In genomic region chr10:90968448-90969086, GRCh38 we compare ENCODE assay signal across 15 cellular contexts. TPM values are rescaled to one million over a fixed set of nuclear protein-coding genes. Genes with fewer than 3 reads are reported as not detected.
A peak's percentile ranks its signal among the peaks of the same experiment; 100 is the strongest.
DNase-seq lines count a peak whose midpoint lies in the region; ATAC-seq and TF ChIP-seq lines count a peak whose summit lies in the region.
"Had no signal": no experiment of that assay in that cellular context is flagged by ENCODE, and none has a peak within 500 bp of the region (broad histone marks: within the 10 kb centered on the region; RNA-seq: fewer than 3 reads in every experiment).

No MANE protein-coding gene starts in this region.

- H3K27me3 Mint-ChIP-seq in stimulated activated naive CD8-positive, alpha-beta T cell treated with anti-CD3 and anti-CD28 coated beads, Interleukin-15, amount 100 ng/mL, for 72 hours, result peaks cover 7% of the 10 kb centered on the region
- peaks cover 23% of the 10 kb centered on the region for H3K27me3 Mint-ChIP-seq in activated CD4-positive, alpha-beta T cell treated with anti-CD3 and anti-CD28 coated beads, Interleukin-2, amount 10 ng/mL, durations not matched to agents 24 days and 14 days
- H3K27me3 Mint-ChIP-seq: activated B cell treated with CpG ODN at 0.5 μM for 24 hours; dendritic cell treated with granulocyte-macrophage colony-stimulating factor and Interleukin-4, amounts not matched to agents 40 ng/mL and 50 ng/mL, for 4 days had no signal

- H3K4me1 Mint-ChIP-seq in stimulated activated naive CD8-positive, alpha-beta T cell treated with anti-CD3 and anti-CD28 coated beads, Interleukin-15, amount 100 ng/mL, for 72 hours, result no peaks in the 10 kb centered on the region
- no peaks in the 10 kb centered on the region for H3K4me1 Mint-ChIP-seq in activated CD4-positive, alpha-beta T cell treated with anti-CD3 and anti-CD28 coated beads, Interleukin-2, amount 10 ng/mL, durations not matched to agents 24 days and 14 days
- H3K4me1 Mint-ChIP-seq: activated B cell treated with CpG ODN at 0.5 μM for 24 hours; activated T-helper 17 cell treated with anti-CD3 and anti-CD28 coated beads, Interleukin-2, amount 50 U/mL, for 72 hours had no signal

- CTCF ChIA-PET in AG04449 (lab: Yijun Ruan, JAX), result interaction anchor here (0.7 to 4.3 kb wide), 8 partner anchors 8 to 284 kb away, joined by 3 to 35 read pairs (median 4); no protein-coding TSS in a partner anchor

- POLR2A ChIA-PET in AG04449 (lab: Yijun Ruan, JAX), result interaction anchor here (0.6 to 1.6 kb wide), 4 partner anchors 8 to 21 kb away, joined by 3 to 9 read pairs (median 4); no protein-coding TSS in a partner anchor

- ATAC-seq in left colon, result no peak
- no peak for ATAC-seq in stimulated activated naive CD8-positive, alpha-beta T cell treated with anti-CD3 and anti-CD28 coated beads, Interleukin-15, amount 100 ng/mL, for 72 hours
- ATAC-seq: activated T-helper 17 cell treated with anti-CD3 and anti-CD28 coated beads, Interleukin-2, amount 50 U/mL, for 72 hours had no signal

- intact Hi-C loops in left colon (cut with DNase I, micrococcal nuclease), result no loop called here
- intact Hi-C loops in activated CD4-positive, alpha-beta T cell treated with anti-CD3 and anti-CD28 coated beads, Interleukin-2, amount 10 ng/mL, durations not matched to agents 24 days and 14 days (cut with micrococcal nuclease), result no loop called here

- TF ChIP-seq CTCF in AG04449 (IDR thresholded peaks at IDR 0.05; ENCODE audit: insufficient read depth, low read length, missing control alignments) (no peak), brain microvascular endothelial cell (IDR thresholded peaks at IDR 0.05; ENCODE audit: low read depth, low read length, missing control alignments) (no peak), kidney epithelial cell (IDR thresholded peaks at IDR 0.05; ENCODE audit: insufficient read depth, low read length, poor library complexity, severe bottlenecking) (no peak)

- H3K27me3 ChIP-seq in brain microvascular endothelial cell (replicated peaks) (no peaks in the 10 kb centered on the region), kidney epithelial cell (ENCODE audit: control insufficient read depth, insufficient read depth, low read length) (no peaks in the 10 kb centered on the region)
- H3K27me3 ChIP-seq: transverse colon had no signal

- in situ Hi-C loops in brain microvascular endothelial cell (cut with HindIII; ENCODE audit: low pct_ligation_motif_present, low sequenced_read_pairs), result no loop called here

- H3K36me3 ChIP-seq in brain microvascular endothelial cell (replicated peaks) (no peaks in the 10 kb centered on the region), kidney epithelial cell (ENCODE audit: control insufficient read depth, insufficient read depth, low read length) (no peaks in the 10 kb centered on the region)
- H3K36me3 ChIP-seq: transverse colon had no signal

- H3K4me3 ChIP-seq in AG04449 (ENCODE audit: low read depth, low read length) (no peak overlapping the region), brain microvascular endothelial cell (ENCODE audit: low read depth, low read length) (no peak overlapping the region), kidney epithelial cell (ENCODE audit: low read depth, low read length) (no peak overlapping the region)
- H3K4me3 ChIP-seq: transverse colon had no signal

- H3K4me3 Mint-ChIP-seq in stimulated activated naive CD8-positive, alpha-beta T cell treated with anti-CD3 and anti-CD28 coated beads, Interleukin-15, amount 100 ng/mL, for 72 hours, result no peak overlapping the region
- H3K4me3 Mint-ChIP-seq in activated CD4-positive, alpha-beta T cell treated with anti-CD3 and anti-CD28 coated beads, Interleukin-2, amount 10 ng/mL, durations not matched to agents 24 days and 14 days, result no peak overlapping the region
- H3K4me3 Mint-ChIP-seq: activated B cell treated with CpG ODN at 0.5 μM for 24 hours; activated T-helper 17 cell treated with anti-CD3 and anti-CD28 coated beads, Interleukin-2, amount 50 U/mL, for 72 hours; dendritic cell treated with granulocyte-macrophage colony-stimulating factor and Interleukin-4, amounts not matched to agents 40 ng/mL and 50 ng/mL, for 4 days had no signal

- DNase-seq in AG04449 (ENCODE audit: low read depth, low spot score) (peak; percentile 59), HT-29 (ENCODE audit: low spot score) (peak; percentile 37), brain microvascular endothelial cell (peak; percentile 24), kidney epithelial cell (ENCODE audit: low read depth) (peak; percentile 87), left colon (no peak), substantia nigra (lab: John Stamatoyannopoulos, UW) (no peak)
- no peak for DNase-seq in stimulated activated naive CD8-positive, alpha-beta T cell treated with anti-CD3 and anti-CD28 coated beads, Interleukin-15, amount 100 ng/mL, for 72 hours
- no peak for DNase-seq in activated CD4-positive, alpha-beta T cell treated with anti-CD3 and anti-CD28 coated beads, Interleukin-2, amount 10 ng/mL, durations not matched to agents 24 days and 14 days
- DNase-seq: activated B cell treated with CpG ODN at 0.5 μM for 24 hours, NCI-H1694, transverse colon had no signal

- no peak overlapping the region for H3K27ac ChIP-seq in brain microvascular endothelial cell
- H3K27ac ChIP-seq in substantia nigra (ENCODE audit: low read depth, low read length, poor library complexity, severe bottlenecking), result no peak overlapping the region
- H3K27ac ChIP-seq: C4-2B, transverse colon had no signal

- H3K27ac Mint-ChIP-seq in stimulated activated naive CD8-positive, alpha-beta T cell treated with anti-CD3 and anti-CD28 coated beads, Interleukin-15, amount 100 ng/mL, for 72 hours, result no peak overlapping the region
- H3K27ac Mint-ChIP-seq in activated CD4-positive, alpha-beta T cell treated with anti-CD3 and anti-CD28 coated beads, Interleukin-2, amount 10 ng/mL, durations not matched to agents 24 days and 14 days, result no peak overlapping the region
- H3K27ac Mint-ChIP-seq: activated B cell treated with CpG ODN at 0.5 μM for 24 hours; activated T-helper 17 cell treated with anti-CD3 and anti-CD28 coated beads, Interleukin-2, amount 50 U/mL, for 72 hours; dendritic cell treated with granulocyte-macrophage colony-stimulating factor and Interleukin-4, amounts not matched to agents 40 ng/mL and 50 ng/mL, for 4 days had no signal

- no peaks in the 10 kb centered on the region for H3K36me3 Mint-ChIP-seq in activated CD4-positive, alpha-beta T cell treated with anti-CD3 and anti-CD28 coated beads, Interleukin-2, amount 10 ng/mL, durations not matched to agents 24 days and 14 days (ENCODE audit: low read depth)

- H3K9me3 Mint-ChIP-seq in stimulated activated naive CD8-positive, alpha-beta T cell treated with anti-CD3 and anti-CD28 coated beads, Interleukin-15, amount 100 ng/mL, for 72 hours, result no peaks in the 10 kb centered on the region
- H3K9me3 Mint-ChIP-seq in activated CD4-positive, alpha-beta T cell treated with anti-CD3 and anti-CD28 coated beads, Interleukin-2, amount 10 ng/mL, durations not matched to agents 24 days and 14 days, result no peaks in the 10 kb centered on the region
- H3K9me3 Mint-ChIP-seq: activated B cell treated with CpG ODN at 0.5 μM for 24 hours; activated T-helper 17 cell treated with anti-CD3 and anti-CD28 coated beads, Interleukin-2, amount 50 U/mL, for 72 hours; dendritic cell treated with granulocyte-macrophage colony-stimulating factor and Interleukin-4, amounts not matched to agents 40 ng/mL and 50 ng/mL, for 4 days had no signal

RNA-seq across cellular contexts. Expression of gene ANKRD1, which starts 47.7 kb away (rescaled TPM):
- 0.08 TPM in 1 of 2 replicates, not detected in the other for total RNA-seq in HT-29 (2014; rRNA removed; shearing (Covaris generic))
- total RNA-seq in kidney epithelial cell (146 and 171 TPM in 2 replicates), left colon (not detected)
- not detected in 2 replicates for total RNA-seq in activated CD4-positive, alpha-beta T cell treated with anti-CD3 and anti-CD28 coated beads, Interleukin-2, amount 10 ng/mL, durations not matched to agents 24 days and 14 days
- total RNA-seq: activated B cell treated with CpG ODN at 0.5 μM for 24 hours; activated T-helper 17 cell treated with anti-CD3 and anti-CD28 coated beads, Interleukin-2, amount 50 U/mL, for 72 hours; OCI-LY7; transverse colon had no signal

Comparison
In these comparisons a context has a peak if more than half of its experiments do, and no peak if none do; other contexts are left out.
1. DNase-seq: peak in AG04449 (single experiment), HT-29 (single experiment), brain microvascular endothelial cell (single experiment) and kidney epithelial cell (single experiment); none in left colon (0 of 2), stimulated activated naive CD8-positive, alpha-beta T cell treated with anti-CD3 and anti-CD28 coated beads, Interleukin-15, amount 100 ng/mL, for 72 hours (0 of 2), substantia nigra (0 of 49) and activated CD4-positive, alpha-beta T cell treated with anti-CD3 and anti-CD28 coated beads, Interleukin-2, amount 10 ng/mL, durations not matched to agents 24 days and 14 days (single experiment).
2. RNA of gene ANKRD1, which starts 47.7 kb away (total RNA-seq): 146 to 171 TPM in kidney epithelial cell; 0.08 TPM in HT-29, not detected in left colon and not detected in activated CD4-positive, alpha-beta T cell treated with anti-CD3 and anti-CD28 coated beads, Interleukin-2, amount 10 ng/mL, durations not matched to agents 24 days and 14 days; every median in the first group is over 100 times any median in the second.